Comparison of ENCODE assay signal across 17 cellular contexts in genomic region chr16:57264950-57265371, GRCh38. TPM values are rescaled to one million over a fixed set of nuclear protein-coding genes. Genes with fewer than 3 reads are reported as not detected.
A peak's percentile ranks its signal among the peaks of the same experiment; 100 is the strongest.
DNase-seq lines count a peak whose midpoint lies in the region; ATAC-seq, FAIRE-seq and TF ChIP-seq lines count a peak whose summit lies in the region.
"Had no signal": no experiment of that assay in that cellular context is flagged by ENCODE, and none has a peak within 500 bp of the region (broad histone marks: within the 10 kb centered on the region; RNA-seq: fewer than 3 reads in every experiment).

No MANE protein-coding gene starts in this region.

- H3K4me3 ChIP-seq in stomach, result no peak overlapping the region
- H3K4me3 ChIP-seq: heart left ventricle had no signal

- CTCF ChIA-PET in activated CD4-positive, alpha-beta memory T cell treated with anti-CD3 and anti-CD28 coated beads for 36 hours (lab: Charles Lee), result no interaction called here

- H3K4me1 ChIP-seq in stomach, result peaks cover 46 to 75% (median 71%) of the 10 kb centered on the region in 4 donors

- H3K36me3 ChIP-seq in stomach, result peaks cover 0 to 15% (median 1%) of the 10 kb centered on the region in 4 donors
- H3K36me3 ChIP-seq: heart left ventricle had no signal

- TF ChIP-seq CTCF in stomach (IDR thresholded peaks at IDR 0.05), result peak in 1 of 7 experiments; percentile 16

- H3K27me3 Mint-ChIP-seq in activated naive CD8-positive, alpha-beta T cell, result no peaks in the 10 kb centered on the region
- H3K27me3 Mint-ChIP-seq in activated CD4-positive, alpha-beta memory T cell treated with anti-CD3 and anti-CD28 coated beads for 36 hours, result no peaks in the 10 kb centered on the region
- H3K27me3 Mint-ChIP-seq: memory B cell; stimulated activated naive CD8-positive, alpha-beta T cell treated with anti-CD3 and anti-CD28 coated beads, Interleukin-15, amount 100 ng/mL, for 72 hours had no signal

- H3K27me3 ChIP-seq in stomach, result no peaks in the 10 kb centered on the region
- H3K27me3 ChIP-seq: heart left ventricle had no signal

- H3K9me3 ChIP-seq in stomach, result no peaks in the 10 kb centered on the region
- H3K9me3 ChIP-seq: heart left ventricle had no signal

- peak; percentile 30 for DNase-seq in NCI-H2029 (lab: John Stamatoyannopoulos, UW)
- DNase-seq in NCI-H2029 treated with DMSO at 0.1 percent for 48 hours (lab: John Stamatoyannopoulos, UW), result no peak
- DNase-seq in left colon, result peak; percentile 72 to 89
- peak; percentile 94 for DNase-seq in stomach
- DNase-seq in activated CD4-positive, alpha-beta memory T cell treated with anti-CD3 and anti-CD28 coated beads for 36 hours, result no peak
- no peak for DNase-seq in GM12891 (ENCODE audit: insufficient read length, low spot score)
- DNase-seq: activated CD4-positive, CD25-positive, alpha-beta regulatory T cell; NCI-H1694; stimulated activated CD4-positive, alpha-beta T cell treated with anti-CD3 and anti-CD28 coated beads, Interleukin-2, amount 100 ng/mL, for 48 hours; stimulated activated naive CD8-positive, alpha-beta T cell treated with anti-CD3 and anti-CD28 coated beads, Interleukin-15, amount 100 ng/mL, for 72 hours had no signal

- peak overlapping the region; percentile 86 for H3K27ac Mint-ChIP-seq in activated naive CD8-positive, alpha-beta T cell
- H3K27ac Mint-ChIP-seq in activated CD4-positive, alpha-beta memory T cell treated with anti-CD3 and anti-CD28 coated beads for 36 hours, result no peak overlapping the region
- H3K27ac Mint-ChIP-seq: activated T-helper 1 cell treated with anti-CD3 and anti-CD28 coated beads, Interleukin-12 subunit alpha, Interleukin-12 subunit beta, Interleukin-2, Interleukin-4 antibody, amounts not matched to agents 30 ng/mL and 10 ng/mL and 1 ng/mL, durations not matched to agents 14 hours and 24 hours and 36 hours; memory B cell had no signal

- peaks cover 49% of the 10 kb centered on the region for H3K4me1 Mint-ChIP-seq in activated naive CD8-positive, alpha-beta T cell (ENCODE audit: low read depth)
- H3K4me1 Mint-ChIP-seq in activated CD4-positive, alpha-beta memory T cell treated with anti-CD3 and anti-CD28 coated beads for 36 hours (ENCODE audit: low read depth), result peaks cover 38% of the 10 kb centered on the region

- no peaks in the 10 kb centered on the region for H3K36me3 Mint-ChIP-seq in activated naive CD8-positive, alpha-beta T cell
- no peaks in the 10 kb centered on the region for H3K36me3 Mint-ChIP-seq in activated CD4-positive, alpha-beta memory T cell treated with anti-CD3 and anti-CD28 coated beads for 36 hours
- H3K36me3 Mint-ChIP-seq: memory B cell had no signal

- H3K9me3 Mint-ChIP-seq in activated naive CD8-positive, alpha-beta T cell (ENCODE audit: low read depth), result no peaks in the 10 kb centered on the region
- H3K9me3 Mint-ChIP-seq in activated CD4-positive, alpha-beta memory T cell treated with anti-CD3 and anti-CD28 coated beads for 36 hours, result no peaks in the 10 kb centered on the region
- H3K9me3 Mint-ChIP-seq: activated T-helper 1 cell treated with anti-CD3 and anti-CD28 coated beads, Interleukin-12 subunit alpha, Interleukin-12 subunit beta, Interleukin-2, Interleukin-4 antibody, amounts not matched to agents 30 ng/mL and 10 ng/mL and 1 ng/mL, durations not matched to agents 14 hours and 24 hours and 36 hours; memory B cell; stimulated activated naive CD8-positive, alpha-beta T cell treated with anti-CD3 and anti-CD28 coated beads, Interleukin-15, amount 100 ng/mL, for 72 hours had no signal

- FAIRE-seq in GM12891 (lab: Jason Lieb, UNC), result no peak
- FAIRE-seq: endometrium had no signal

- POLR2A ChIA-PET in activated CD4-positive, alpha-beta memory T cell treated with anti-CD3 and anti-CD28 coated beads for 36 hours (lab: Charles Lee), result no interaction called here

- WGBS in stomach, 5 donors, result 32 to 54% (median 42%) methylated on average over 5 to 11 of the region's 11 CpGs

- intact Hi-C loops in left colon (cut with DNase I, micrococcal nuclease), result no loop called here
- intact Hi-C loops in stomach (cut with DNase I; ENCODE audit: low total_unique reads), result no loop called here
- intact Hi-C loops in activated CD4-positive, alpha-beta memory T cell treated with anti-CD3 and anti-CD28 coated beads for 36 hours (cut with micrococcal nuclease), result no loop called here

- TF ChIP-seq POLR2A in stomach (IDR thresholded peaks at IDR 0.05) (no peak), GM12891 (IDR thresholded peaks at IDR 0.05; ENCODE audit: low read depth, low read length) (no peak)

- peak overlapping the region; percentile 86 to 92 (median 92) for H3K27ac ChIP-seq in stomach
- H3K27ac ChIP-seq: 22Rv1 had no signal

- peak overlapping the region; percentile 19 for H3K4me3 Mint-ChIP-seq in activated naive CD8-positive, alpha-beta T cell
- no peak overlapping the region for H3K4me3 Mint-ChIP-seq in activated CD4-positive, alpha-beta memory T cell treated with anti-CD3 and anti-CD28 coated beads for 36 hours
- H3K4me3 Mint-ChIP-seq: activated T-helper 1 cell treated with anti-CD3 and anti-CD28 coated beads, Interleukin-12 subunit alpha, Interleukin-12 subunit beta, Interleukin-2, Interleukin-4 antibody, amounts not matched to agents 30 ng/mL and 10 ng/mL and 1 ng/mL, durations not matched to agents 14 hours and 24 hours and 36 hours; memory B cell; stimulated activated naive CD8-positive, alpha-beta T cell treated with anti-CD3 and anti-CD28 coated beads, Interleukin-15, amount 100 ng/mL, for 72 hours had no signal

- no peak for TF ChIP-seq EP300 in stomach (IDR thresholded peaks at IDR 0.05)

- peak; percentile 68 for ATAC-seq in left colon
- ATAC-seq in GM19463 (IDR thresholded peaks at IDR 0.05; ENCODE audit: unreplicated experiment), result no peak
- ATAC-seq: heart left ventricle; stimulated activated naive CD8-positive, alpha-beta T cell treated with anti-CD3 and anti-CD28 coated beads, Interleukin-15, amount 100 ng/mL, for 72 hours had no signal

TF ChIP-seq in GM12891, 5 proteins besides CTCF, POLR2A, EP300 and RAD21:
- TF ChIP-seq SPI1 (IDR thresholded peaks at IDR 0.05; ENCODE audit: low read depth, low read length), result no peak
- TF ChIP-seq PAX5 (IDR thresholded peaks at IDR 0.05; ENCODE audit: insufficient read depth, low read length, severe bottlenecking), result no peak
- no peak for TF ChIP-seq POLR2AphosphoS5 (IDR thresholded peaks at IDR 0.05; ENCODE audit: low read depth, low read length)
- TF ChIP-seq POU2F2 (IDR thresholded peaks at IDR 0.05; ENCODE audit: low read depth, low read length), result no peak
- no peak for TF ChIP-seq TAF1 (IDR thresholded peaks at IDR 0.05; ENCODE audit: low read depth, low read length)

RNA-seq across cellular contexts. Expression of gene PLLP, which starts 19.5 kb away (rescaled TPM):
- 10 to 100 TPM; 15.8 to 18.1 TPM for total RNA-seq in left colon
- total RNA-seq in stomach, result 100 to 1,000 TPM in 2 of 5 donors, 10 to 100 TPM in 3; 27.4 to 190 (median 59.1) TPM
- polyA plus RNA-seq in stomach, result 10 to 100 TPM; 39.0 to 46.6 (median 43.7) TPM
- not detected for total RNA-seq in activated CD4-positive, alpha-beta memory T cell treated with anti-CD3 and anti-CD28 coated beads for 36 hours
- polyA plus RNA-seq in GM12891 (2012; ENCODE audit: low read depth, missing spikeins), result 0.89 TPM

RNA-seq across cellular contexts. Expression of gene ARL2BP, which starts 19.9 kb away (rescaled TPM):
- total RNA-seq in left colon (10 to 100 TPM; 32.3 to 35.3 TPM), stomach (10 to 100 TPM; 15.6 to 61.6 (median 46.7) TPM)
- polyA plus RNA-seq in stomach, result 10 to 100 TPM; 24.0 to 46.6 (median 39.8) TPM
- 10 to 100 TPM; 16.4 to 16.9 TPM for total RNA-seq in activated CD4-positive, alpha-beta memory T cell treated with anti-CD3 and anti-CD28 coated beads for 36 hours
- 19.1 TPM for polyA plus RNA-seq in GM12891 (2012; ENCODE audit: low read depth, missing spikeins)

Comparison
In these comparisons a context has a peak if more than half of its experiments do, and no peak if none do; other contexts are left out.
1. DNase-seq: peak in NCI-H2029 (single experiment), left colon (2 of 2) and stomach (single experiment); none in NCI-H2029 treated with DMSO at 0.1 percent for 48 hours (single experiment), activated CD4-positive, alpha-beta memory T cell treated with anti-CD3 and anti-CD28 coated beads for 36 hours (single experiment) and GM12891 (single experiment).
2. RNA of gene PLLP, which starts 19.5 kb away (total RNA-seq): 27.4 to 190 TPM in stomach and 15.8 to 18.1 TPM in left colon; not detected in activated CD4-positive, alpha-beta memory T cell treated with anti-CD3 and anti-CD28 coated beads for 36 hours; every median in the first group is over 10 times any median in the second.